Comparison of ENCODE assay signal across 9 cellular contexts in the genomic region with DNA sequence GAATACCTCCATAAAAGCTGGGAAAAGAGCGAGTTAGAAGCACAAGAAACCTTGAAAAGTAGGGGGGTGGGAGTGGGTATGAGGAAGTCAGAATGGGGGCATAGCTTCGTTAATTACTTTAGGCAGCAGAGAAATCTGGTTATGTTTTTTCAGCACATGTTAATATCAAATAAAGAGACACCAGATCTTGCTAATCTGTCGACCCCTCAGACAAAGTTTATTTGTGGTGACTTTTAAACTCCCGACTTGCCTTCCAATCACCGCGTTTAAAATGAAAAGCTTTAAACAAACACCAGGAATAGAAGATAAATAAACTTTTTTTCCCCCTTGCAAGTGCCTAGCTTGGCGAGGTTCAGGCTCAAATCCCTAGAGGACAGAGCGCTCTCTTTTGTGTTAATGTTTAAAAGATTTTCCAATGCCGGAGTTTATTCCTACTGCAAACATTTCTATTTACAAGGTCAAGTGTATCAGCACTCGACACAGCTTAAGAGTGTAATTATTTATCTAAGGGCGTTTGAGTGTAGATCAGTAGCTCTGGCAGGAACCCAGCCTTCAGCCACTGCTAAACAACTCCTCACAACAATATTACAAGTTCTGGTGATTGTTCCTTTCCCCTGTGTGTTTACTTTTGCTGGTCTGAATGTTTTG. TPM values are rescaled to one million over a fixed set of nuclear protein-coding genes. Genes with fewer than 3 reads are reported as not detected.
A peak's percentile ranks its signal among the peaks of the same experiment; 100 is the strongest.
DNase-seq lines count a peak whose midpoint lies in the region; ATAC-seq and TF ChIP-seq lines count a peak whose summit lies in the region.
"Had no signal": no experiment of that assay in that cellular context is flagged by ENCODE, and none has a peak within 500 bp of the region (broad histone marks: within the 10 kb centered on the region; RNA-seq: fewer than 3 reads in every experiment).

No MANE protein-coding gene starts in this region.

- TF ChIP-seq EP300 in gastroesophageal sphincter (IDR thresholded peaks at IDR 0.05): no peak

- 8 to 24% methylated on average over 10 to 11 of the region's 11 CpGs for WGBS in gastroesophageal sphincter (ENCODE audit: low coverage in 1 of 2), 2 donors
- 23 to 40% (median 33%) methylated on average over 11 of the region's 11 CpGs for WGBS in psoas muscle, 3 donors

- H3K27ac ChIP-seq in gastroesophageal sphincter: peak overlapping the region in 3 of 4 donors; percentile 27 to 94 (median 88)
- no peak overlapping the region for H3K27ac ChIP-seq in psoas muscle

- intact Hi-C loops in psoas muscle (cut with DNase I): loop anchor here (10.0 kb wide), 2 partner anchors 381 to 509 kb away; no protein-coding TSS in a partner anchor

- peak; percentile 29 for DNase-seq in EH (ENCODE audit: low read depth)
- peak; percentile 76 for DNase-seq in NCI-H748 (lab: John Stamatoyannopoulos, UW; ENCODE audit: unreplicated experiment)
- peak in 1 of 2 donors; percentile 56 for DNase-seq in psoas muscle
- DNase-seq in AG20443 (ENCODE audit: low spot score): no peak
- DNase-seq in SKM-1 (lab: John Stamatoyannopoulos, UW; ENCODE audit: unreplicated experiment): no peak
- DNase-seq: trophoblast cell had no signal

- no peaks in the 10 kb centered on the region for H3K9me3 ChIP-seq in gastroesophageal sphincter
- no peaks in the 10 kb centered on the region for H3K9me3 ChIP-seq in psoas muscle

- peak overlapping the region in 1 of 2 donors; percentile 69 for H3K4me3 ChIP-seq in gastroesophageal sphincter
- H3K4me3 ChIP-seq in psoas muscle: peak overlapping the region; percentile 86

- H3K27me3 ChIP-seq in gastroesophageal sphincter (no peaks in the 10 kb centered on the region), psoas muscle (ENCODE audit: insufficient read depth in 3 of 3, low read length in 2 of 3) (peaks cover 0 to 22% (median 2%) of the 10 kb centered on the region in 3 donors)

- TF ChIP-seq CTCF in gastroesophageal sphincter (IDR thresholded peaks at IDR 0.05) (no peak), psoas muscle (IDR thresholded peaks at IDR 0.05) (no peak)

- H3K4me1 ChIP-seq in gastroesophageal sphincter: peaks cover 0 to 40% (median 2%) of the 10 kb centered on the region in 3 donors
- no peaks in the 10 kb centered on the region for H3K4me1 ChIP-seq in psoas muscle

- ATAC-seq in gastroesophageal sphincter: no peak
- ATAC-seq in psoas muscle: no peak
- no peak for ATAC-seq in GM21528 (IDR thresholded peaks at IDR 0.05; ENCODE audit: low FRiP score, unreplicated experiment)
- ATAC-seq in HG03521 (IDR thresholded peaks at IDR 0.05; ENCODE audit: unreplicated experiment): no peak

- H3K36me3 ChIP-seq in gastroesophageal sphincter (no peaks in the 10 kb centered on the region), psoas muscle (ENCODE audit: insufficient read depth in 1 of 2, low read depth in 1 of 2) (no peaks in the 10 kb centered on the region)

- no peak for TF ChIP-seq POLR2A in gastroesophageal sphincter (IDR thresholded peaks at IDR 0.05)

RNA-seq across cellular contexts. Expression of a gene that starts 4.0 kb away (rescaled TPM):
- total RNA-seq in gastroesophageal sphincter (100 to 1,000 TPM in 2 of 4 donors, 10 to 100 TPM in 2; 65.7 to 167 (median 90.5) TPM), psoas muscle (10 to 100 TPM in 3 of 4 donors, 1 to 10 TPM in 1; 6.8 to 19.1 (median 11.0) TPM)
- 10 to 100 TPM; 13.0 to 18.3 (median 13.7) TPM for polyA plus RNA-seq in psoas muscle

Comparison
In these comparisons a context has a peak if more than half of its experiments do, and no peak if none do; other contexts are left out.
1. DNase-seq: peak in EH (single experiment) and NCI-H748 (single experiment); none in AG20443 (single experiment) and SKM-1 (single experiment).